ENCODE assay signal across 20 cellular contexts in the genomic region with DNA sequence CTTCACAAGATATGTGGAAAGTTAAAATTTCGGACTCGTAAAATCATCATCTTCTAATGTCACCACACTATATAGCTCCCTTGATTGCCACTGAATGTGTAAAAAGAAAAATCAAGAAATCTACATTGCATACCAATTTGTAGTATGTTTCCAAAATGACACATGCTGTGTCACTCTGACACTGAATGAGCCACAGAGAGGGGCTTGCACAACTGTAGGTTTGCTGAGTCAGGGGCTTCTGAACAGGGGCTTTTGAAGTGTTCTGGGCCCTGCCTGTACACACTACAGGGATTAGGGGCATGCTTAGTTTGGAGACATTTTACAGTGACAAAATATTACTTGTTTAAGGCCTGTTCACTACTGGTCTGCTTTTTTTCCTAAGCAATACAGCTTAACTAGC.
"Had no signal": no experiment of that assay in that cellular context is flagged by ENCODE, and none has a peak within 500 bp of the region (broad histone marks: within the 10 kb centered on the region; RNA-seq: fewer than 3 reads in every experiment).

No MANE protein-coding gene starts in this region.

- H3K4me1 Mint-ChIP-seq: activated B cell treated with CpG ODN at 0.5 μM for 24 hours; stimulated activated naive B cell treated with anti-CD40 and anti-IgM and Interleukin-4, amounts not matched to agents 10 μg/mL and 1 μg/mL and 100 μg/mL, for 72 hours had no signal

- H3K27ac Mint-ChIP-seq: activated B cell treated with CpG ODN at 0.5 μM for 24 hours; activated CD8-positive, alpha-beta T cell treated with anti-CD3 and anti-CD28 coated beads for 36 hours; activated naive CD4-positive, alpha-beta T cell treated with anti-CD3 and anti-CD28 coated beads, Interleukin-2, amount 50 U/mL, for 72 hours; stimulated activated naive B cell treated with anti-CD40 and anti-IgM and Interleukin-4, amounts not matched to agents 10 μg/mL and 1 μg/mL and 100 μg/mL, for 72 hours had no signal

- H3K27me3 ChIP-seq: colonic mucosa, esophagus muscularis mucosa, foreskin keratinocyte, thyroid gland had no signal

- H3K9ac ChIP-seq: parathyroid adenoma had no signal

- H3K4me3 ChIP-seq: colonic mucosa, esophagus muscularis mucosa, thyroid gland had no signal

- H3K36me3 ChIP-seq: colonic mucosa, esophagus muscularis mucosa, thyroid gland had no signal

- H3K79me2 ChIP-seq: parathyroid adenoma had no signal

- H3K27me3 Mint-ChIP-seq: activated B cell treated with CpG ODN at 0.5 μM for 24 hours had no signal

- H3K4me1 ChIP-seq: colonic mucosa, esophagus muscularis mucosa, foreskin keratinocyte, parathyroid adenoma, thyroid gland had no signal

- H3K9me3 ChIP-seq: colonic mucosa, thyroid gland had no signal

- DNase-seq: activated B cell treated with CpG ODN at 0.5 μM for 24 hours; activated CD4-positive, alpha-beta T cell treated with anti-CD3 and anti-CD28 coated beads for 48 hours; activated CD8-positive, alpha-beta memory T cell treated with anti-CD3 and anti-CD28 coated beads, Interleukin-2, amount 50 U/mL, for 4 hours; activated CD8-positive, alpha-beta T cell treated with anti-CD3 and anti-CD28 coated beads for 36 hours; activated gamma-delta T cell; activated T-cell treated with anti-CD3 and anti-CD28 coated beads, Interleukin-2, amount 50 U/mL, for 48 hours; caudate nucleus; colonic mucosa; foreskin keratinocyte; glutamatergic neuron; kidney glomerular epithelial cell; left ventricle myocardium superior; mesenchymal stem cell; stimulated activated CD4-positive, alpha-beta T cell treated with anti-CD3 and anti-CD28 coated beads, Interleukin-4, amount 100 ng/mL, for 1 hour; stimulated activated naive B cell treated with anti-CD40 and anti-IgM and Interleukin-4, amounts not matched to agents 10 μg/mL and 1 μg/mL and 100 μg/mL, for 72 hours; thyroid gland had no signal

- H2AFZ ChIP-seq: parathyroid adenoma had no signal

- ATAC-seq: activated CD8-positive, alpha-beta T cell treated with anti-CD3 and anti-CD28 coated beads for 36 hours; activated naive CD4-positive, alpha-beta T cell treated with anti-CD3 and anti-CD28 coated beads, Interleukin-2, amount 50 U/mL, for 72 hours; foreskin keratinocyte; left ventricle myocardium superior; stimulated activated naive B cell treated with anti-CD40 and anti-IgM and Interleukin-4, amounts not matched to agents 10 μg/mL and 1 μg/mL and 100 μg/mL, for 72 hours had no signal

- H3K27ac ChIP-seq: colonic mucosa, esophagus muscularis mucosa, foreskin keratinocyte, parathyroid adenoma, thyroid gland had no signal

- H3K9me3 Mint-ChIP-seq: activated B cell treated with CpG ODN at 0.5 μM for 24 hours; activated CD8-positive, alpha-beta T cell treated with anti-CD3 and anti-CD28 coated beads for 36 hours; neural crest cell had no signal

- H3K4me3 Mint-ChIP-seq: activated B cell treated with CpG ODN at 0.5 μM for 24 hours; activated CD8-positive, alpha-beta T cell treated with anti-CD3 and anti-CD28 coated beads for 36 hours; neural crest cell; stimulated activated naive B cell treated with anti-CD40 and anti-IgM and Interleukin-4, amounts not matched to agents 10 μg/mL and 1 μg/mL and 100 μg/mL, for 72 hours had no signal

- H3K36me3 Mint-ChIP-seq: activated naive CD4-positive, alpha-beta T cell treated with anti-CD3 and anti-CD28 coated beads, Interleukin-2, amount 50 U/mL, for 72 hours; stimulated activated naive B cell treated with anti-CD40 and anti-IgM and Interleukin-4, amounts not matched to agents 10 μg/mL and 1 μg/mL and 100 μg/mL, for 72 hours had no signal
